In the genomic region with DNA sequence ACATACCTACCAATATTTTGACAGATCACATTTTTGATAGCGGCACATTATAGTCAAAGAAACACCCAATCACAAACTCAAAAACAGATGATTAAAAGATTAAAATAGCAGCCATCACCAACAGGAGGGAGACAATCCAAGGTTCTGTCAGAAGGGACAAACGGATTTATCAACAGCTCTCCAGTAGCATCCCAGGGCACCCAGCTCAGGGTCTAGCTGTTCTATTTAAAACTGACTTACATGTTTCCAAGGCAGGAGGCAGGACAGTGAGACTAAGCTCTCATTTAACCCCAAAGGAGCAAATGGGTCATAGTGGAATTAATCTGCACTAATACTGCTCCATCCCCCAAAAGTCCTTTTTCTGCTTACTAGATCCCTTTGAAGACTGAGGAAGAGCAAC, we compare ENCODE assay signal across 14 cellular contexts.
"Had no signal": no experiment of that assay in that cellular context is flagged by ENCODE, and none has a peak within 500 bp of the region (broad histone marks: within the 10 kb centered on the region; RNA-seq: fewer than 3 reads in every experiment).

No MANE protein-coding gene starts in this region.

- H3K4me3 ChIP-seq: hepatocyte, lower lobe of right lung, upper lobe of right lung had no signal

- ATAC-seq: activated CD8-positive, alpha-beta T cell treated with anti-CD3 and anti-CD28 coated beads, Interleukin-2, amount 10 ng/mL, durations not matched to agents 7 days and 5 days; lower lobe of right lung; upper lobe of right lung had no signal

- H3K27ac ChIP-seq: hepatocyte, lower lobe of right lung, upper lobe of right lung had no signal

- H3K27me3 ChIP-seq: hepatocyte, upper lobe of right lung had no signal

- H3K4me3 Mint-ChIP-seq: activated CD8-positive, alpha-beta T cell treated with anti-CD3 and anti-CD28 coated beads, Interleukin-2, amount 10 ng/mL, durations not matched to agents 7 days and 5 days; stimulated activated naive CD8-positive, alpha-beta T cell treated with anti-CD3 and anti-CD28 coated beads, Interleukin-15, Interleukin-2, amounts not matched to agents 100 ng/mL and 50 ng/mL, for 24 hours had no signal

- H3K9me3 ChIP-seq: lower lobe of right lung, upper lobe of right lung had no signal

- H3K27ac Mint-ChIP-seq: activated CD8-positive, alpha-beta T cell treated with anti-CD3 and anti-CD28 coated beads, Interleukin-2, amount 10 ng/mL, durations not matched to agents 7 days and 5 days; stimulated activated naive CD8-positive, alpha-beta T cell treated with anti-CD3 and anti-CD28 coated beads, Interleukin-15, Interleukin-2, amounts not matched to agents 100 ng/mL and 50 ng/mL, for 24 hours had no signal

- H3K36me3 ChIP-seq: lower lobe of right lung, upper lobe of right lung had no signal

- DNase-seq: activated CD8-positive, alpha-beta T cell treated with anti-CD3 and anti-CD28 coated beads, Interleukin-2, amount 10 ng/mL, durations not matched to agents 7 days and 5 days; activated naive CD4-positive, alpha-beta T cell treated with Interleukin-2 at 50 U/mL for 16 hours; central memory CD4-positive, alpha-beta T cell; cortex of kidney; effector memory CD4-positive, alpha-beta T cell; kidney glomerular epithelial cell; lower lobe of right lung; midbrain; stimulated activated CD4-positive, alpha-beta T cell treated with anti-CD3 and anti-CD28 coated beads, Interleukin-2, amount 100 ng/mL, for 48 hours; stimulated activated CD8-positive, alpha-beta memory T cell treated with anti-CD3 and anti-CD28 coated beads, Interleukin-4, amount 100 ng/mL, for 48 hours; SW 1271; upper lobe of right lung had no signal

- H3K9me3 Mint-ChIP-seq: stimulated activated naive CD8-positive, alpha-beta T cell treated with anti-CD3 and anti-CD28 coated beads, Interleukin-15, Interleukin-2, amounts not matched to agents 100 ng/mL and 50 ng/mL, for 24 hours had no signal
